16 cellular contexts compared by ENCODE assay signal in the genomic region with DNA sequence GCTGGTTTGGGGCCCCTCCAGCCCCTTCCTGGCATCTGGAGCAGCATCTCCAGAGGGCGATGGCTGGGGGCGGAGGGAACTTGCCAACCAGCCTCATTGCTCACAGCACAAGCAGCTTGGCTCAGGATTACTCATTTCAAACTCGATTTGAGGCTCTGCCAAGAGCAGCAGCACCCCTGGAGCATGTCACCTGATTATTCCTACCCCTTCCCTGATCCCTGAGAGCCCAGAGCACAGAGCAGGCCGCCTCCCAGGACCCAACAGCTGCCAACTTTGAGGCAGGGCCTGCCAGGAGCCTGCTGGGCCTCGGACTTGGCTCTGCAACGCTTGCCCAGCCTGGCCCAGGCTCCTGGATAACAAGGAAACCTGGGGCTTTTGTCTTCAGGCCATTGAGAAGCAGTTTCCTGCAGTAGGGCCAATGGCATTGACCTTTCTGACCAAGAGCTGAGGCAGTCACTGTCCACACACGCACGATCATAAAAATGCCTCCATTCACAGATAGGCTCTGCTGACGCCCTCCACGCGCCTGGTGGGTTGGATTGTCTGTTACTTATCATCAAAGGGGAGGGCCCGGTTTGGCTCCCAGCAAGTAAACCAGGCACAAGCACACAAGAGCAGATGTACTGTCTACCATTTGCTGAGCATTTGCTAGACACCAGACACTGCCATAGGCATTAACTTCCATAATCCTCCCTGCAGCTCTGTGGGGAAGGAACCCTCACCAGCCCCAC.
DNase-seq lines count a peak whose midpoint lies in the region; ATAC-seq, FAIRE-seq and TF ChIP-seq lines count a peak whose summit lies in the region.
"Had no signal": no experiment of that assay in that cellular context is flagged by ENCODE, and none has a peak within 500 bp of the region (broad histone marks: within the 10 kb centered on the region; RNA-seq: fewer than 3 reads in every experiment).

No MANE protein-coding gene starts in this region.

- H2AFZ ChIP-seq in GM12878 (ENCODE audit: control insufficient read depth, low read depth, low read length), result no peak overlapping the region

- H3K27me3 ChIP-seq in GM12878 (replicated peaks in 1 of 2; ENCODE audit: control insufficient read depth in 2 of 2, insufficient read depth in 2 of 2, low read length in 1 of 2) (no peaks in the 10 kb centered on the region), upper lobe of right lung (no peaks in the 10 kb centered on the region)

- 26% methylated on average over 12 of the region's 12 CpGs for WGBS in GM12878 (ENCODE audit: insufficient coverage, insufficient replicate concordance, low lambda C conversion rate, missing lambda C conversion rate)

- H3K79me2 ChIP-seq in GM12878 (ENCODE audit: control insufficient read depth, insufficient read depth, low read length), result no peaks in the 10 kb centered on the region

- TF ChIP-seq POLR2A in GM12878 (IDR thresholded peaks at IDR 0.05; ENCODE audit: low read depth, low read length), result no peak

- TF ChIP-seq EP300 in GM12878 (IDR thresholded peaks at IDR 0.05; ENCODE audit: borderline replicate concordance in 1 of 2, control insufficient read depth in 1 of 2, low read depth in 2 of 2, low read length in 2 of 2), result no peak

- RAD21 ChIA-PET in GM12878 (lab: Charles Lee; ENCODE audit: unreplicated experiment), result no interaction called here

- no peak for FAIRE-seq in GM12878 (lab: Jason Lieb, UNC)
- FAIRE-seq: islet of Langerhans had no signal

- intact Hi-C loops in GM12878 (cut with micrococcal nuclease; ENCODE audit: unreplicated experiment), result loop anchor here (5.0 to 10.0 kb wide), 2 partner anchors 111 to 1138 kb away; no protein-coding TSS in a partner anchor
- intact Hi-C loops in upper lobe of right lung (cut with DNase I), result no loop called here

- H3K4me2 ChIP-seq in GM12878 (ENCODE audit: control insufficient read depth, insufficient read depth), result no peak overlapping the region

- SMC1A ChIA-PET in GM12878 (lab: Charles Lee; ENCODE audit: uncharacterized antibody, unreplicated experiment), result interaction anchor here (0.7 to 1.0 kb wide), 2 partner anchors 15 to 112 kb away, joined by 3 read pairs; no protein-coding TSS in a partner anchor

- no peaks in the 10 kb centered on the region for H3K4me1 ChIP-seq in GM12878 (ENCODE audit: control insufficient read depth, insufficient read depth, low read length)
- no peaks in the 10 kb centered on the region for H3K4me1 ChIP-seq in upper lobe of right lung

- H3K9ac ChIP-seq in GM12878 (ENCODE audit: control insufficient read depth, insufficient read depth, low read length), result no peak overlapping the region

- H3K4me3 ChIP-seq in GM12878, result no peak overlapping the region
- no peak overlapping the region for H3K4me3 ChIP-seq in upper lobe of right lung
- H3K4me3 ChIP-seq: SK-N-MC, skin epidermis had no signal

- TF ChIP-seq RAD21 in GM12878 (IDR thresholded peaks at IDR 0.05; ENCODE audit: insufficient read depth, low read depth, low read length), result no peak

- H3K36me3 ChIP-seq in GM12878 (ENCODE audit: control insufficient read depth in 2 of 2, insufficient read depth in 2 of 2, low read length in 1 of 2), result no peaks in the 10 kb centered on the region
- no peaks in the 10 kb centered on the region for H3K36me3 ChIP-seq in upper lobe of right lung

- no peak for TF ChIP-seq CTCF in GM12878 (IDR thresholded peaks at IDR 0.05 in 2 of 3, conservative IDR thresholded peaks at IDR 0.05 in 1 of 3; ENCODE audit: control insufficient read depth in 2 of 3, extremely low read depth in 1 of 3, insufficient read depth in 1 of 3, low read depth in 3 of 3, low read length in 3 of 3)
- no peak for TF ChIP-seq CTCF in upper lobe of right lung (IDR thresholded peaks at IDR 0.05)

- H3K27ac ChIP-seq in GM12878 (ENCODE audit: control insufficient read depth, insufficient read depth) (no peak overlapping the region), upper lobe of right lung (no peak overlapping the region)
- H3K27ac ChIP-seq: SK-N-MC, skin epidermis had no signal

- DNase-seq in NCI-H748 (lab: John Stamatoyannopoulos, UW; ENCODE audit: unreplicated experiment) (peak; percentile 4), NCI-H748 treated with DMSO at 0.1 percent for 48 hours (lab: John Stamatoyannopoulos, UW) (no peak), GM12878 (ENCODE audit: low read depth, low spot score) (no peak), left kidney (ENCODE audit: low read depth, low spot score) (peak; percentile 34), upper lobe of right lung (no peak), NCI-H1417 treated with DMSO at 0.1 percent for 48 hours (lab: John Stamatoyannopoulos, UW) (no peak)
- DNase-seq: COR-L47, natural killer cell, NCI-H1105, NCI-H774 had no signal

- H3K9me3 ChIP-seq in GM12878 (replicated peaks; ENCODE audit: control insufficient read depth, insufficient read depth, low read length) (no peaks in the 10 kb centered on the region; the same call in 2 of the 3 replicates), upper lobe of right lung (no peaks in the 10 kb centered on the region)

- in situ Hi-C loops in GM12878 (cut with MboI), result no loop called here

- POLR2A ChIA-PET in GM12878 (lab: Charles Lee), result no interaction called here

- CTCF ChIA-PET in GM12878 (lab: Yijun Ruan, JAX), result interaction anchor here (1.2 kb wide), 1 partner anchor 112 kb away, joined by 6 read pairs; no protein-coding TSS in a partner anchor

- BruUV-seq in GM12878 (replicated peaks; lab: Mats Ljungman, UMichigan), result no TSS peak

- H4K20me1 ChIP-seq in GM12878 (ENCODE audit: control insufficient read depth, insufficient read depth), result no peaks in the 10 kb centered on the region

- ATAC-seq in GM12878 (no peak), upper lobe of right lung (peak; percentile 46), GM21737 (IDR thresholded peaks at IDR 0.05; ENCODE audit: unreplicated experiment) (no peak), GM18873 (IDR thresholded peaks at IDR 0.05; ENCODE audit: low FRiP score, unreplicated experiment) (no peak)
- ATAC-seq: WTC11 had no signal

TF ChIP-seq in GM12878, 131 proteins besides CTCF, POLR2A, EP300 and RAD21:
- TF ChIP-seq, protein P1, sequence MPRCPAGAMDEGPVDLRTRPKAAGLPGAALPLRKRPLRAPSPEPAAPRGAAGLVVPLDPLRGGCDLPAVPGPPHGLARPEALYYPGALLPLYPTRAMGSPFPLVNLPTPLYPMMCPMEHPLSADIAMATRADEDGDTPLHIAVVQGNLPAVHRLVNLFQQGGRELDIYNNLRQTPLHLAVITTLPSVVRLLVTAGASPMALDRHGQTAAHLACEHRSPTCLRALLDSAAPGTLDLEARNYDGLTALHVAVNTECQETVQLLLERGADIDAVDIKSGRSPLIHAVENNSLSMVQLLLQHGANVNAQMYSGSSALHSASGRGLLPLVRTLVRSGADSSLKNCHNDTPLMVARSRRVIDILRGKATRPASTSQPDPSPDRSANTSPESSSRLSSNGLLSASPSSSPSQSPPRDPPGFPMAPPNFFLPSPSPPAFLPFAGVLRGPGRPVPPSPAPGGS (IDR thresholded peaks at IDR 0.05; ENCODE audit: borderline replicate concordance, insufficient read depth, low read depth, low read length, poor library complexity, severe bottlenecking), result peak; percentile 35
- TF ChIP-seq ZNF622 (IDR thresholded peaks at IDR 0.05) (no peak), PKNOX1 (IDR thresholded peaks at IDR 0.05) (no peak)
TF ChIP-seq in GM12878: peak in this region for 1.

Comparison
In these comparisons a context has a peak if more than half of its experiments do, and no peak if none do; other contexts are left out.
1. DNase-seq: peak in NCI-H748 (single experiment) and left kidney (single experiment); none in NCI-H748 treated with DMSO at 0.1 percent for 48 hours (single experiment), GM12878 (single experiment), upper lobe of right lung (single experiment) and NCI-H1417 treated with DMSO at 0.1 percent for 48 hours (single experiment).